29 cellular contexts compared by ENCODE assay signal in the genomic region with DNA sequence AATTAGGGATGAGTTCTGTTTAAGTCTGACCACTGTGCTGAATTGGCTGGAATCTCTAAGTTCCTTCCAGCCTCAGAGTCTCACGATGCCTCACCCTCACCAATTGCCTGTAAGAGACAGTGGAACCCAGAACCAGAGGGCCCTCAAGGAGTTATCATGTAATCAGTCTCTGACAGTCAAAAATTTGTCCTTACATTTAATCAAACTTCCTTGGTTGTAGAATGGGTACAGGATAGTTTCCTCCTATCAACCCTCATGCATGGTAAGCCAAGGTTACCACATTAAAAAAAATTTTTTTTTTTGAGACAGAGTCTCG.
A peak's percentile ranks its signal among the peaks of the same experiment; 100 is the strongest.
DNase-seq lines count a peak whose midpoint lies in the region; ATAC-seq, FAIRE-seq and TF ChIP-seq lines count a peak whose summit lies in the region.
"Had no signal": no experiment of that assay in that cellular context is flagged by ENCODE, and none has a peak within 500 bp of the region (broad histone marks: within the 10 kb centered on the region; RNA-seq: fewer than 3 reads in every experiment).

No MANE protein-coding gene starts in this region.

- H3K4me1 Mint-ChIP-seq in HFFc6 (ENCODE audit: low read depth) = peaks cover 24% of the 10 kb centered on the region
- peaks cover 10% of the 10 kb centered on the region for H3K4me1 Mint-ChIP-seq in activated T-helper 17 cell treated with anti-CD3 and anti-CD28 coated beads, Interleukin-2, amount 50 U/mL, for 72 hours
- H3K4me1 Mint-ChIP-seq in activated naive CD4-positive, alpha-beta T cell treated with anti-CD3 and anti-CD28 coated beads for 36 hours (ENCODE audit: low read depth) = peaks cover 22% of the 10 kb centered on the region

- H3K27ac Mint-ChIP-seq in HFFc6 = peak overlapping the region; percentile 44; the same call in 1 of the 2 replicates
- peak overlapping the region; percentile 68 for H3K27ac Mint-ChIP-seq in activated T-helper 17 cell treated with anti-CD3 and anti-CD28 coated beads, Interleukin-2, amount 50 U/mL, for 72 hours
- H3K27ac Mint-ChIP-seq in activated naive CD4-positive, alpha-beta T cell treated with anti-CD3 and anti-CD28 coated beads for 36 hours = no peak overlapping the region
- H3K27ac Mint-ChIP-seq: activated naive CD4-positive, alpha-beta T cell treated with anti-CD3 and anti-CD28 coated beads, Interleukin-2, amount 10 ng/mL, durations not matched to agents 7 days and 5 days; endodermal cell had no signal

- no peaks in the 10 kb centered on the region for H3K9me3 ChIP-seq in keratinocyte (ENCODE audit: control insufficient read depth, low read depth, low read length)
- H3K9me3 ChIP-seq: gastroesophageal sphincter, pancreas, thoracic aorta, uterus had no signal

- no peak for TF ChIP-seq CTCF in GM10266 (IDR thresholded peaks at IDR 0.05; ENCODE audit: control insufficient read depth, insufficient read depth, low read depth, missing control alignments)
- TF ChIP-seq CTCF in HFFc6 (IDR thresholded peaks at IDR 0.05) = no peak
- TF ChIP-seq CTCF in keratinocyte (optimal IDR thresholded peaks at IDR 0.05 in 1 of 3, IDR thresholded peaks at IDR 0.05 in 1 of 3, conservative IDR thresholded peaks at IDR 0.05 in 1 of 3; ENCODE audit: extremely low read depth in 1 of 3, insufficient read depth in 2 of 3, low read length in 3 of 3) = no peak

- intact Hi-C loops in activated naive CD4-positive, alpha-beta T cell treated with anti-CD3 and anti-CD28 coated beads for 36 hours (cut with micrococcal nuclease) = no loop called here
- intact Hi-C loops in Right ventricle myocardium inferior (cut with DNase I) = no loop called here

- H3K4me1 ChIP-seq in keratinocyte (ENCODE audit: control insufficient read depth, extremely low read depth, insufficient read depth, low read length) = peaks cover 43% of the 10 kb centered on the region
- H3K4me1 ChIP-seq: gastroesophageal sphincter, pancreas, uterus had no signal

- no peaks in the 10 kb centered on the region for H3K9me3 Mint-ChIP-seq in HFFc6
- H3K9me3 Mint-ChIP-seq in activated T-helper 17 cell treated with anti-CD3 and anti-CD28 coated beads, Interleukin-2, amount 50 U/mL, for 72 hours = no peaks in the 10 kb centered on the region
- H3K9me3 Mint-ChIP-seq in activated naive CD4-positive, alpha-beta T cell treated with anti-CD3 and anti-CD28 coated beads for 36 hours = no peaks in the 10 kb centered on the region
- H3K9me3 Mint-ChIP-seq: activated naive CD4-positive, alpha-beta T cell treated with anti-CD3 and anti-CD28 coated beads, Interleukin-2, amount 10 ng/mL, durations not matched to agents 7 days and 5 days; endodermal cell; neural crest cell had no signal

- H3K27me3 ChIP-seq in keratinocyte (ENCODE audit: control insufficient read depth, extremely low read depth, insufficient read depth, low read length) = no peaks in the 10 kb centered on the region
- H3K27me3 ChIP-seq: cardiac muscle cell, gastroesophageal sphincter, hepatocyte, pancreas, uterus had no signal

- H2AFZ ChIP-seq in keratinocyte (ENCODE audit: control insufficient read depth, low read length) = peak overlapping the region; percentile 2
- H2AFZ ChIP-seq: hepatocyte had no signal

- peak overlapping the region; percentile 87 for H3K4me2 ChIP-seq in keratinocyte (ENCODE audit: control insufficient read depth, extremely low read depth, insufficient read depth, low read depth, low read length)
- H3K4me2 ChIP-seq: hepatocyte had no signal

- peaks cover 4 to 7% of the 10 kb centered on the region in 2 experiments for H3K36me3 ChIP-seq in keratinocyte (ENCODE audit: control insufficient read depth in 2 of 2, extremely low read depth in 1 of 2, insufficient read depth in 2 of 2, low read length in 2 of 2)
- H3K36me3 ChIP-seq: cardiac muscle cell, pancreas, uterus had no signal

- H3K27ac ChIP-seq in keratinocyte (ENCODE audit: control insufficient read depth, insufficient read depth, low read length) = peak overlapping the region; percentile 100
- H3K27ac ChIP-seq: cardiac muscle cell, gastroesophageal sphincter, hepatocyte, pancreas, uterus had no signal

- H4K20me1 ChIP-seq in keratinocyte (ENCODE audit: control insufficient read depth, extremely low read depth, insufficient read depth, low read length) = no peaks in the 10 kb centered on the region

- H3K36me3 Mint-ChIP-seq in HFFc6 (ENCODE audit: low read depth) = peaks cover 6% of the 10 kb centered on the region
- no peaks in the 10 kb centered on the region for H3K36me3 Mint-ChIP-seq in activated T-helper 17 cell treated with anti-CD3 and anti-CD28 coated beads, Interleukin-2, amount 50 U/mL, for 72 hours (ENCODE audit: low read depth)
- no peaks in the 10 kb centered on the region for H3K36me3 Mint-ChIP-seq in activated naive CD4-positive, alpha-beta T cell treated with anti-CD3 and anti-CD28 coated beads for 36 hours (ENCODE audit: low read depth)
- H3K36me3 Mint-ChIP-seq: activated naive CD4-positive, alpha-beta T cell treated with anti-CD3 and anti-CD28 coated beads, Interleukin-2, amount 10 ng/mL, durations not matched to agents 7 days and 5 days had no signal

- no peak for FAIRE-seq in keratinocyte (lab: Jason Lieb, UNC)
- FAIRE-seq: pancreas had no signal

- ATAC-seq in activated T-helper 17 cell treated with anti-CD3 and anti-CD28 coated beads, Interleukin-2, amount 50 U/mL, for 72 hours (replicated peaks) = no peak
- no peak for ATAC-seq in GM19328 (IDR thresholded peaks at IDR 0.05; ENCODE audit: unreplicated experiment)
- ATAC-seq in Right ventricle myocardium inferior = no peak
- ATAC-seq: gastroesophageal sphincter, pancreas had no signal

- H3K27me3 Mint-ChIP-seq in HFFc6 (ENCODE audit: insufficient read depth) = peaks cover 3% of the 10 kb centered on the region
- no peaks in the 10 kb centered on the region for H3K27me3 Mint-ChIP-seq in activated T-helper 17 cell treated with anti-CD3 and anti-CD28 coated beads, Interleukin-2, amount 50 U/mL, for 72 hours
- peaks cover 3% of the 10 kb centered on the region for H3K27me3 Mint-ChIP-seq in activated naive CD4-positive, alpha-beta T cell treated with anti-CD3 and anti-CD28 coated beads for 36 hours (ENCODE audit: low read depth)

- no peaks in the 10 kb centered on the region for H3K9me1 ChIP-seq in keratinocyte (ENCODE audit: control insufficient read depth, extremely low read depth, insufficient read depth, low read length)

- H3K4me3 Mint-ChIP-seq in HFFc6 = no peak overlapping the region
- H3K4me3 Mint-ChIP-seq in activated T-helper 17 cell treated with anti-CD3 and anti-CD28 coated beads, Interleukin-2, amount 50 U/mL, for 72 hours = peak overlapping the region; percentile 34
- H3K4me3 Mint-ChIP-seq in activated naive CD4-positive, alpha-beta T cell treated with anti-CD3 and anti-CD28 coated beads for 36 hours = no peak overlapping the region
- H3K4me3 Mint-ChIP-seq: activated naive CD4-positive, alpha-beta T cell treated with anti-CD3 and anti-CD28 coated beads, Interleukin-2, amount 10 ng/mL, durations not matched to agents 7 days and 5 days; endodermal cell; neural crest cell had no signal

- peak; percentile 22 for DNase-seq in GM10266 (ENCODE audit: extremely low spot score)
- no peak for DNase-seq in HFFc6
- DNase-seq in keratinocyte (ENCODE audit: low read depth, low spot score) = no peak
- DNase-seq in activated naive CD4-positive, alpha-beta T cell treated with anti-CD3 and anti-CD28 coated beads for 36 hours = no peak
- no peak for DNase-seq in SIG-M5 treated with dmso at 0.1 percent for 504 hours (lab: John Stamatoyannopoulos, UW; ENCODE audit: unreplicated experiment)
- DNase-seq in Right ventricle myocardium inferior (ENCODE audit: missing footprints) = no peak
- DNase-seq: activated CD4-positive, alpha-beta T cell treated with anti-CD3 and anti-CD28 coated beads for 48 hours; activated naive CD4-positive, alpha-beta T cell treated with anti-CD3 and anti-CD28 coated beads, Interleukin-2, amount 10 ng/mL, durations not matched to agents 7 days and 5 days; activated T-cell treated with anti-CD3 and anti-CD28 coated beads, Interleukin-2, amount 50 U/mL, for 48 hours; anterior cingulate cortex; Karpas-422; left colon; MV-4-11; NCI-H1436 treated with DMSO at 0.1 percent for 48 hours; NCI-H82; pancreas; retina; stimulated activated CD4-positive, alpha-beta T cell treated with anti-CD3 and anti-CD28 coated beads, Interleukin-12 subunit alpha, Interleukin-12 subunit beta, amount 100 ng/mL, for 4 hours; stimulated activated CD4-positive, alpha-beta T cell treated with anti-CD3 and anti-CD28 coated beads, Interleukin-4, amount 100 ng/mL, for 1 hour; stimulated activated naive CD4-positive, alpha-beta T cell; uterus had no signal

- H3K4me3 ChIP-seq in keratinocyte (ENCODE audit: control insufficient read depth in 2 of 3, extremely low read depth in 1 of 3, insufficient read depth in 2 of 3, low read depth in 1 of 3, low read length in 3 of 3) = peak overlapping the region in 2 of 3 experiments; percentile 3 to 53
- H3K4me3 ChIP-seq: cardiac muscle cell, gastroesophageal sphincter, hepatocyte, pancreas, thoracic aorta, uterus had no signal

- no peaks in the 10 kb centered on the region for H3K79me2 ChIP-seq in keratinocyte (ENCODE audit: control insufficient read depth, insufficient read depth, low read length)
- H3K79me2 ChIP-seq: hepatocyte had no signal

- dilution Hi-C loops in keratinocyte (cut with MboI; ENCODE audit: extremely low pct_ligation_motif_present, low sequenced_read_pairs) = no loop called here

- H3K9ac ChIP-seq in keratinocyte (ENCODE audit: control insufficient read depth, extremely low read depth, insufficient read depth, low read length) = peak overlapping the region; percentile 81

- CTCF ChIA-PET in activated naive CD4-positive, alpha-beta T cell treated with anti-CD3 and anti-CD28 coated beads for 36 hours (lab: Charles Lee) = interaction anchor here (0.6 kb wide), 1 partner anchor 1263 kb away, joined by 3 read pairs; no protein-coding TSS in a partner anchor
